ENCODE assay signal across 1 cellular context in the genomic region with DNA sequence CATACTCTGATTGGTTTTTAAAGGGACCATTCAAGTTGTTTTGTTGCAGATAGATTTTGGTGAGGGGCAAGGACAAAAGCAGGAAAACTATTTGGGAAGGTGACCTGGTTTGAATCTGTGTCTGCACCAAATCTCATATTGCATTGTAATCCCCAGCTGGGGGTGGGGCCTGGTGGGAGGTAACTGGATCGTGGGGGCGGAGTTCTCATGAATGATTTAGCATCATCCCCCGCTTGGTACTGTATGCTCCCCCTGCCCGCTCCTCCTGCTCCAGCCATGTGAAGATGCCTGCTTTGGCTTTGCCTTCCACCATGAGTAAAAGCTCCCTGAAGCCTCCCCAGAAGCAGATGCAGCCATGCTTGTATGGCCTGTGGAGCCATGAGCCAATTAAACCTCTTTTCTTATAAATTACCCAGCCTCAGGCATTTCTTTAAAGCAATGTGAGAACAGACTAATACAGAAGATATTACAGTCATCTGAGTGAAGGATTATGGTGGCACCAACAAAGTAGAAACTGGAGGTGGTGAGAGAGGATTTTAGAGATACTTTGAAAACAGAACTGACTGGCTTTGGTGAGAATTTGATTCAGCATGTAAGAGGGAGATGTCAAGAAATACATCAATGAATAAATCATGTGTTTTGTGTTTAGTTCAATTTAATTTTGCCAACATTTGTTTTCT.
TF ChIP-seq lines count a peak whose summit lies in the region.

No MANE protein-coding gene starts in this region.

TF ChIP-seq in WTC11, 78 proteins besides CTCF, POLR2A, EP300 and RAD21 (continued from another document):
- TF ChIP-seq, protein P1, sequence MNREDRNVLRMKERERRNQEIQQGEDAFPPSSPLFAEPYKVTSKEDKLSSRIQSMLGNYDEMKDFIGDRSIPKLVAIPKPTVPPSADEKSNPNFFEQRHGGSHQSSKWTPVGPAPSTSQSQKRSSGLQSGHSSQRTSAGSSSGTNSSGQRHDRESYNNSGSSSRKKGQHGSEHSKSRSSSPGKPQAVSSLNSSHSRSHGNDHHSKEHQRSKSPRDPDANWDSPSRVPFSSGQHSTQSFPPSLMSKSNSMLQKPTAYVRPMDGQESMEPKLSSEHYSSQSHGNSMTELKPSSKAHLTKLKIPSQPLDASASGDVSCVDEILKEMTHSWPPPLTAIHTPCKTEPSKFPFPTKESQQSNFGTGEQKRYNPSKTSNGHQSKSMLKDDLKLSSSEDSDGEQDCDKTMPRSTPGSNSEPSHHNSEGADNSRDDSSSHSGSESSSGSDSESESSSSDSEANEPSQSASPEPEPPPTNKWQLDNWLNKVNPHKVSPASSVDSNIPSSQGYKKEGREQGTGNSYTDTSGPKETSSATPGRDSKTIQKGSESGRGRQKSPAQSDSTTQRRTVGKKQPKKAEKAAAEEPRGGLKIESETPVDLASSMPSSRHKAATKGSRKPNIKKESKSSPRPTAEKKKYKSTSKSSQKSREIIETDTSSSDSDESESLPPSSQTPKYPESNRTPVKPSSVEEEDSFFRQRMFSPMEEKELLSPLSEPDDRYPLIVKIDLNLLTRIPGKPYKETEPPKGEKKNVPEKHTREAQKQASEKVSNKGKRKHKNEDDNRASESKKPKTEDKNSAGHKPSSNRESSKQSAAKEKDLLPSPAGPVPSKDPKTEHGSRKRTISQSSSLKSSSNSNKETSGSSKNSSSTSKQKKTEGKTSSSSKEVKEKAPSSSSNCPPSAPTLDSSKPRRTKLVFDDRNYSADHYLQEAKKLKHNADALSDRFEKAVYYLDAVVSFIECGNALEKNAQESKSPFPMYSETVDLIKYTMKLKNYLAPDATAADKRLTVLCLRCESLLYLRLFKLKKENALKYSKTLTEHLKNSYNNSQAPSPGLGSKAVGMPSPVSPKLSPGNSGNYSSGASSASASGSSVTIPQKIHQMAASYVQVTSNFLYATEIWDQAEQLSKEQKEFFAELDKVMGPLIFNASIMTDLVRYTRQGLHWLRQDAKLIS (CRISPR knock-in tag; IDR thresholded peaks at IDR 0.05; ENCODE audit: borderline replicate concordance): no peak
- no peak for TF ChIP-seq ELF4 (CRISPR knock-in tag; IDR thresholded peaks at IDR 0.05; ENCODE audit: low read depth)
- TF ChIP-seq, protein P2, sequence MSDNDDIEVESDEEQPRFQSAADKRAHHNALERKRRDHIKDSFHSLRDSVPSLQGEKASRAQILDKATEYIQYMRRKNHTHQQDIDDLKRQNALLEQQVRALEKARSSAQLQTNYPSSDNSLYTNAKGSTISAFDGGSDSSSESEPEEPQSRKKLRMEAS (CRISPR knock-in tag; IDR thresholded peaks at IDR 0.05): no peak
- no peak for TF ChIP-seq MYBL2 (CRISPR knock-in tag; IDR thresholded peaks at IDR 0.05)
- TF ChIP-seq, protein P3, sequence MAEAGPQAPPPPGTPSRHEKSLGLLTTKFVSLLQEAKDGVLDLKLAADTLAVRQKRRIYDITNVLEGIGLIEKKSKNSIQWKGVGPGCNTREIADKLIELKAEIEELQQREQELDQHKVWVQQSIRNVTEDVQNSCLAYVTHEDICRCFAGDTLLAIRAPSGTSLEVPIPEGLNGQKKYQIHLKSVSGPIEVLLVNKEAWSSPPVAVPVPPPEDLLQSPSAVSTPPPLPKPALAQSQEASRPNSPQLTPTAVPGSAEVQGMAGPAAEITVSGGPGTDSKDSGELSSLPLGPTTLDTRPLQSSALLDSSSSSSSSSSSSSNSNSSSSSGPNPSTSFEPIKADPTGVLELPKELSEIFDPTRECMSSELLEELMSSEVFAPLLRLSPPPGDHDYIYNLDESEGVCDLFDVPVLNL (CRISPR knock-in tag; IDR thresholded peaks at IDR 0.05; ENCODE audit: borderline replicate concordance, low read depth): no peak
- TF ChIP-seq, protein P4, sequence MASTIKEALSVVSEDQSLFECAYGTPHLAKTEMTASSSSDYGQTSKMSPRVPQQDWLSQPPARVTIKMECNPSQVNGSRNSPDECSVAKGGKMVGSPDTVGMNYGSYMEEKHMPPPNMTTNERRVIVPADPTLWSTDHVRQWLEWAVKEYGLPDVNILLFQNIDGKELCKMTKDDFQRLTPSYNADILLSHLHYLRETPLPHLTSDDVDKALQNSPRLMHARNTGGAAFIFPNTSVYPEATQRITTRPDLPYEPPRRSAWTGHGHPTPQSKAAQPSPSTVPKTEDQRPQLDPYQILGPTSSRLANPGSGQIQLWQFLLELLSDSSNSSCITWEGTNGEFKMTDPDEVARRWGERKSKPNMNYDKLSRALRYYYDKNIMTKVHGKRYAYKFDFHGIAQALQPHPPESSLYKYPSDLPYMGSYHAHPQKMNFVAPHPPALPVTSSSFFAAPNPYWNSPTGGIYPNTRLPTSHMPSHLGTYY (CRISPR knock-in tag; IDR thresholded peaks at IDR 0.05): no peak
- TF ChIP-seq NFATC4 (CRISPR knock-in tag; IDR thresholded peaks at IDR 0.05): no peak
